Comparison of ENCODE assay signal across 19 cellular contexts in genomic region chr1:3442901-3443300, GRCh38. TPM values are rescaled to one million over a fixed set of nuclear protein-coding genes. Genes with fewer than 3 reads are reported as not detected.
"Had no signal": no experiment of that assay in that cellular context is flagged by ENCODE, and none has a peak within 500 bp of the region (broad histone marks: within the 10 kb centered on the region; RNA-seq: fewer than 3 reads in every experiment).

No MANE protein-coding gene starts in this region.

- H3K36me3 ChIP-seq: left lung, neutrophil, pancreas, right lobe of liver, suprapubic skin, thyroid gland had no signal

- H3K4me1 ChIP-seq: left lung, pancreas, right lobe of liver, suprapubic skin, thyroid gland had no signal

- H3K27me3 ChIP-seq: pancreas, right lobe of liver, thyroid gland had no signal

- ATAC-seq: left lung; naive thymus-derived CD4-positive, alpha-beta T cell; pancreas; right lobe of liver; stimulated activated naive B cell treated with anti-CD40 and anti-IgM and Interleukin-4, amounts not matched to agents 10 μg/mL and 1 μg/mL and 100 μg/mL, for 72 hours had no signal

- H3K27ac ChIP-seq: left lung, neutrophil, pancreas, right lobe of liver, suprapubic skin, thyroid gland had no signal

- H3K4me3 ChIP-seq: left lung, pancreas, right lobe of liver, suprapubic skin, thyroid gland had no signal

- FAIRE-seq: frontal cortex, pancreas, small intestine had no signal

- DNase-seq: cortex of kidney; effector CD4-positive, alpha-beta T cell; immature natural killer cell; islet precursor cell; mesendoderm; midbrain; naive thymus-derived CD4-positive, alpha-beta T cell; retina; small intestine; stimulated activated CD4-positive, alpha-beta T cell treated with anti-CD3 and anti-CD28 coated beads, Interleukin-15, amount 100 ng/mL, for 24 hours; stimulated activated CD4-positive, alpha-beta T cell treated with anti-CD3 and anti-CD28 coated beads, Interleukin-2, amount 100 ng/mL, for 48 hours; stimulated activated naive B cell treated with anti-CD40 and anti-IgM and Interleukin-4, amounts not matched to agents 10 μg/mL and 1 μg/mL and 100 μg/mL, for 72 hours; thyroid gland had no signal

- H3K9me3 ChIP-seq: neutrophil, pancreas, right lobe of liver, thyroid gland had no signal

RNA-seq across cellular contexts. Expression of gene ARHGEF16, which starts 11.6 kb away (rescaled TPM):
- total RNA-seq: frontal cortex had no signal
- polyA plus RNA-seq: immature natural killer cell; naive thymus-derived CD4-positive, alpha-beta T cell had no signal
